In genomic region chr19:14704450-14704849, GRCh38 we compare ENCODE assay signal across 41 cellular contexts. TPM values are rescaled to one million over a fixed set of nuclear protein-coding genes. Genes with fewer than 3 reads are reported as not detected.
"Had no signal": no experiment of that assay in that cellular context is flagged by ENCODE, and none has a peak within 500 bp of the region (broad histone marks: within the 10 kb centered on the region; RNA-seq: fewer than 3 reads in every experiment).

No MANE protein-coding gene starts in this region.

- H3K27ac Mint-ChIP-seq: activated naive CD4-positive, alpha-beta T cell treated with anti-CD3 and anti-CD28 coated beads for 36 hours; activated naive CD4-positive, alpha-beta T cell treated with anti-CD3 and anti-CD28 coated beads, Interleukin-2, amount 10 ng/mL, durations not matched to agents 7 days and 5 days; activated naive CD4-positive, alpha-beta T cell treated with anti-CD3 and anti-CD28 coated beads, Interleukin-2, amount 50 U/mL, for 24 hours; activated naive CD8-positive, alpha-beta T cell; activated naive CD8-positive, alpha-beta T cell treated with anti-CD3 and anti-CD28 coated beads for 36 hours; activated naive CD8-positive, alpha-beta T cell treated with anti-CD3 and anti-CD28 coated beads, Interleukin-2, amount 10 ng/mL, durations not matched to agents 7 days and 5 days; activated naive CD8-positive, alpha-beta T cell treated with anti-CD3 and anti-CD28 coated beads, Interleukin-2, amount 50 U/mL, for 24 hours; activated T-cell treated with anti-CD3 and anti-CD28 coated beads, Interleukin-2, amount 50 U/mL, for 24 hours; activated T-cell treated with anti-CD3 and anti-CD28 coated beads, Interleukin-2, amount 50 U/mL, for 72 hours; activated T-helper 1 cell treated with anti-CD3 and anti-CD28 coated beads, Interleukin-12 subunit alpha, Interleukin-12 subunit beta, Interleukin-2, Interleukin-4 antibody, amounts not matched to agents 30 ng/mL and 10 ng/mL and 1 ng/mL, durations not matched to agents 14 hours and 24 hours and 36 hours; activated T-helper 2 cell treated with anti-CD3 and anti-CD28 coated beads, Interferon-gamma antibody, Interleukin-2, Interleukin-4, amounts not matched to agents 10 μg/mL and 5 μg/mL and 100 μg/mL, durations not matched to agents 14 hours and 24 hours and 36 hours; brain had no signal

- H3K27me3 Mint-ChIP-seq: activated naive CD4-positive, alpha-beta T cell treated with anti-CD3 and anti-CD28 coated beads, Interleukin-2, amount 10 ng/mL, durations not matched to agents 7 days and 5 days; activated naive CD4-positive, alpha-beta T cell treated with anti-CD3 and anti-CD28 coated beads, Interleukin-2, amount 50 U/mL, for 24 hours; activated naive CD8-positive, alpha-beta T cell; activated naive CD8-positive, alpha-beta T cell treated with anti-CD3 and anti-CD28 coated beads for 36 hours; activated naive CD8-positive, alpha-beta T cell treated with anti-CD3 and anti-CD28 coated beads, Interleukin-2, amount 10 ng/mL, durations not matched to agents 7 days and 5 days; activated naive CD8-positive, alpha-beta T cell treated with anti-CD3 and anti-CD28 coated beads, Interleukin-2, amount 50 U/mL, for 24 hours; activated T-cell treated with anti-CD3 and anti-CD28 coated beads, Interleukin-2, amount 50 U/mL, for 24 hours; activated T-helper 17 cell treated with anti-CD3 and anti-CD28 coated beads, Interleukin-2, amount 50 U/mL, for 72 hours; brain; central memory CD8-positive, alpha-beta T cell had no signal

- H3K4me3 ChIP-seq: adrenal gland, ascending aorta, body of pancreas, breast epithelium, cardiac muscle cell had no signal

- H3K27me3 ChIP-seq: adrenal gland, ascending aorta, body of pancreas, brain microvascular endothelial cell, breast epithelium, cardiac muscle cell had no signal

- H3K9me3 Mint-ChIP-seq: activated naive CD4-positive, alpha-beta T cell treated with anti-CD3 and anti-CD28 coated beads, Interleukin-2, amount 50 U/mL, for 24 hours; activated T-cell treated with anti-CD3 and anti-CD28 coated beads, Interleukin-2, amount 50 U/mL, for 24 hours; activated T-cell treated with anti-CD3 and anti-CD28 coated beads, Interleukin-2, amount 50 U/mL, for 4 hours; central memory CD8-positive, alpha-beta T cell had no signal

- H3K4me3 Mint-ChIP-seq: activated naive CD4-positive, alpha-beta T cell treated with anti-CD3 and anti-CD28 coated beads for 36 hours; activated naive CD4-positive, alpha-beta T cell treated with anti-CD3 and anti-CD28 coated beads, Interleukin-2, amount 10 ng/mL, durations not matched to agents 7 days and 5 days; activated naive CD4-positive, alpha-beta T cell treated with anti-CD3 and anti-CD28 coated beads, Interleukin-2, amount 50 U/mL, for 24 hours; activated naive CD8-positive, alpha-beta T cell; activated naive CD8-positive, alpha-beta T cell treated with anti-CD3 and anti-CD28 coated beads for 36 hours; activated naive CD8-positive, alpha-beta T cell treated with anti-CD3 and anti-CD28 coated beads, Interleukin-2, amount 10 ng/mL, durations not matched to agents 7 days and 5 days; activated naive CD8-positive, alpha-beta T cell treated with anti-CD3 and anti-CD28 coated beads, Interleukin-2, amount 50 U/mL, for 24 hours; activated T-cell treated with anti-CD3 and anti-CD28 coated beads, Interleukin-2, amount 50 U/mL, for 24 hours; activated T-cell treated with anti-CD3 and anti-CD28 coated beads, Interleukin-2, amount 50 U/mL, for 4 hours; activated T-cell treated with anti-CD3 and anti-CD28 coated beads, Interleukin-2, amount 50 U/mL, for 72 hours; activated T-helper 1 cell treated with anti-CD3 and anti-CD28 coated beads, Interleukin-12 subunit alpha, Interleukin-12 subunit beta, Interleukin-2, Interleukin-4 antibody, amounts not matched to agents 30 ng/mL and 10 ng/mL and 1 ng/mL, durations not matched to agents 14 hours and 24 hours and 36 hours; activated T-helper 17 cell treated with anti-CD3 and anti-CD28 coated beads, Interleukin-2, amount 50 U/mL, for 72 hours; brain; central memory CD8-positive, alpha-beta T cell had no signal

- H3K4me1 Mint-ChIP-seq: activated naive CD4-positive, alpha-beta T cell treated with anti-CD3 and anti-CD28 coated beads, Interleukin-2, amount 10 ng/mL, durations not matched to agents 7 days and 5 days; activated naive CD4-positive, alpha-beta T cell treated with anti-CD3 and anti-CD28 coated beads, Interleukin-2, amount 50 U/mL, for 24 hours; activated naive CD8-positive, alpha-beta T cell treated with anti-CD3 and anti-CD28 coated beads for 36 hours; activated naive CD8-positive, alpha-beta T cell treated with anti-CD3 and anti-CD28 coated beads, Interleukin-2, amount 10 ng/mL, durations not matched to agents 7 days and 5 days; activated naive CD8-positive, alpha-beta T cell treated with anti-CD3 and anti-CD28 coated beads, Interleukin-2, amount 50 U/mL, for 24 hours; activated T-helper 17 cell treated with anti-CD3 and anti-CD28 coated beads, Interleukin-2, amount 50 U/mL, for 72 hours; brain; central memory CD8-positive, alpha-beta T cell had no signal

- ATAC-seq: activated naive CD4-positive, alpha-beta T cell treated with anti-CD3 and anti-CD28 coated beads, Interleukin-2, amount 50 U/mL, for 72 hours; activated naive CD8-positive, alpha-beta T cell treated with anti-CD3 and anti-CD28 coated beads, Interleukin-2, amount 50 U/mL, for 24 hours; activated T-cell treated with anti-CD3 and anti-CD28 coated beads, Interleukin-2, amount 50 U/mL, for 4 hours; activated T-cell treated with anti-CD3 and anti-CD28 coated beads, Interleukin-2, amount 50 U/mL, for 72 hours; activated T-helper 17 cell treated with anti-CD3 and anti-CD28 coated beads, Interleukin-2, amount 50 U/mL, for 72 hours; body of pancreas had no signal

- H3K4me1 ChIP-seq: adrenal gland, ascending aorta, body of pancreas, breast epithelium had no signal

- DNase-seq: activated effector memory CD4-positive, alpha-beta T cell treated with Interleukin-2 at 50 U/mL for 16 hours; activated gamma-delta T cell; activated gamma-delta T cell treated with Interleukin-2 at 50 U/mL for 16 hours; activated naive CD4-positive, alpha-beta T cell; activated naive CD4-positive, alpha-beta T cell treated with anti-CD3 and anti-CD28 coated beads for 36 hours; activated naive CD4-positive, alpha-beta T cell treated with anti-CD3 and anti-CD28 coated beads, Interleukin-2, amount 10 ng/mL, durations not matched to agents 7 days and 5 days; activated naive CD4-positive, alpha-beta T cell treated with anti-CD3 and anti-CD28 coated beads, Interleukin-2, amount 50 U/mL, for 16 hours; activated naive CD4-positive, alpha-beta T cell treated with Interleukin-2 at 50 U/mL for 16 hours; activated naive CD8-positive, alpha-beta T cell treated with anti-CD3 and anti-CD28 coated beads for 36 hours; activated naive CD8-positive, alpha-beta T cell treated with anti-CD3 and anti-CD28 coated beads, Interleukin-2, amount 10 ng/mL, durations not matched to agents 7 days and 5 days; activated naive CD8-positive, alpha-beta T cell treated with anti-CD3 and anti-CD28 coated beads, Interleukin-2, amount 50 U/mL, for 24 hours; activated T-cell treated with anti-CD3 and anti-CD28 coated beads, Interleukin-2, amount 50 U/mL, for 1 hour; activated T-cell treated with anti-CD3 and anti-CD28 coated beads, Interleukin-2, amount 50 U/mL, for 24 hours; activated T-cell treated with anti-CD3 and anti-CD28 coated beads, Interleukin-2, amount 50 U/mL, for 4 hours; activated T-cell treated with anti-CD3 and anti-CD28 coated beads, Interleukin-2, amount 50 U/mL, for 48 hours; activated T-cell treated with anti-CD3 and anti-CD28 coated beads, Interleukin-2, amount 50 U/mL, for 72 hours; adrenal gland; amniotic stem cell; amygdala; anterior cingulate cortex; aorta; body of pancreas; brain microvascular endothelial cell; caudate nucleus; central memory CD4-positive, alpha-beta T cell; cerebellar nuclear complex had no signal

- FAIRE-seq: astrocyte, bronchial epithelial cell had no signal

- H3K9me3 ChIP-seq: adrenal gland, ascending aorta, body of pancreas had no signal

- H3K27ac ChIP-seq: adrenal gland, ascending aorta, body of pancreas, brain microvascular endothelial cell, breast epithelium, cardiac muscle cell had no signal

RNA-seq across cellular contexts. Expression of gene ADGRE3, which starts 29.8 kb away (rescaled TPM):
- total RNA-seq: activated naive CD4-positive, alpha-beta T cell treated with anti-CD3 and anti-CD28 coated beads for 36 hours; activated naive CD4-positive, alpha-beta T cell treated with anti-CD3 and anti-CD28 coated beads, Interleukin-2, amount 50 U/mL, for 72 hours; activated naive CD8-positive, alpha-beta T cell treated with anti-CD3 and anti-CD28 coated beads for 36 hours; activated naive CD8-positive, alpha-beta T cell treated with anti-CD3 and anti-CD28 coated beads, Interleukin-2, amount 10 ng/mL, durations not matched to agents 7 days and 5 days; activated T-cell treated with anti-CD3 and anti-CD28 coated beads, Interleukin-2, amount 50 U/mL, for 4 hours; activated T-cell treated with anti-CD3 and anti-CD28 coated beads, Interleukin-2, amount 50 U/mL, for 72 hours; activated T-helper 1 cell treated with anti-CD3 and anti-CD28 coated beads, Interleukin-12 subunit alpha, Interleukin-12 subunit beta, Interleukin-2, Interleukin-4 antibody, amounts not matched to agents 30 ng/mL and 10 ng/mL and 1 ng/mL, durations not matched to agents 14 hours and 24 hours and 36 hours; activated T-helper 17 cell treated with anti-CD3 and anti-CD28 coated beads, Interleukin-2, amount 50 U/mL, for 72 hours; activated T-helper 2 cell treated with anti-CD3 and anti-CD28 coated beads, Interferon-gamma antibody, Interleukin-2, Interleukin-4, amounts not matched to agents 10 μg/mL and 5 μg/mL and 100 μg/mL, durations not matched to agents 14 hours and 24 hours and 36 hours; ascending aorta; astrocyte; body of pancreas; bronchial epithelial cell; cardiac muscle cell; cerebellum; chondrocyte had no signal
- polyA plus RNA-seq: adrenal gland, aorta, cardiac muscle cell had no signal
